Comparison of ENCODE assay signal across 15 cellular contexts in genomic region chr19:1134431-1134830, GRCh38. TPM values are rescaled to one million over a fixed set of nuclear protein-coding genes. Genes with fewer than 3 reads are reported as not detected.
DNase-seq lines count a peak whose midpoint lies in the region; ATAC-seq and TF ChIP-seq lines count a peak whose summit lies in the region.
"Had no signal": no experiment of that assay in that cellular context is flagged by ENCODE, and none has a peak within 500 bp of the region (broad histone marks: within the 10 kb centered on the region; RNA-seq: fewer than 3 reads in every experiment).

No MANE protein-coding gene starts in this region.

- CTCF ChIA-PET in activated CD4-positive, alpha-beta memory T cell treated with anti-CD3 and anti-CD28 coated beads, Interleukin-2, amount 10 ng/mL, durations not matched to agents 7 days and 5 days (lab: Charles Lee), result interaction anchor here (0.9 to 1.1 kb wide), 4 partner anchors 21 to 79 kb away, joined by 3 to 8 read pairs (median 4); no protein-coding TSS in a partner anchor

- no peaks in the 10 kb centered on the region for H3K27me3 ChIP-seq in neutrophil
- H3K27me3 ChIP-seq: gastroesophageal sphincter, tibial nerve had no signal

- H3K27ac ChIP-seq in neutrophil, result peak overlapping the region; percentile 99
- H3K27ac ChIP-seq: C4-2B, VCaP had no signal

- H3K36me3 ChIP-seq in neutrophil, result peaks cover 46% of the 10 kb centered on the region

- DNase-seq in EH (ENCODE audit: low read depth), result peak; percentile 41
- DNase-seq in activated CD4-positive, alpha-beta memory T cell treated with anti-CD3 and anti-CD28 coated beads, Interleukin-2, amount 10 ng/mL, durations not matched to agents 7 days and 5 days, result no peak
- DNase-seq in omental fat pad (ENCODE audit: low spot score), result no peak
- DNase-seq in stimulated activated CD4-positive, alpha-beta T cell treated with anti-CD3 and anti-CD28 coated beads, Interleukin-4, amount 100 ng/mL, for 24 hours, result no peak
- DNase-seq: NCI-H1694, NCI-H510A treated with DMSO at 0.1 percent for 48 hours, posterior cingulate gyrus had no signal

- no peaks in the 10 kb centered on the region for H3K9me3 Mint-ChIP-seq in activated CD4-positive, alpha-beta memory T cell treated with anti-CD3 and anti-CD28 coated beads, Interleukin-2, amount 10 ng/mL, durations not matched to agents 7 days and 5 days

- no peaks in the 10 kb centered on the region for H3K9me3 ChIP-seq in neutrophil
- H3K9me3 ChIP-seq: gastroesophageal sphincter, tibial nerve had no signal

- peaks cover 33% of the 10 kb centered on the region for H3K4me1 Mint-ChIP-seq in activated CD4-positive, alpha-beta memory T cell treated with anti-CD3 and anti-CD28 coated beads, Interleukin-2, amount 10 ng/mL, durations not matched to agents 7 days and 5 days

- ATAC-seq in esophagus mucosa (peak; percentile 1), GM21381 (IDR thresholded peaks at IDR 0.05; ENCODE audit: unreplicated experiment) (no peak), HG03039 (IDR thresholded peaks at IDR 0.05; ENCODE audit: unreplicated experiment) (no peak), omental fat pad (ENCODE audit: low FRiP score) (no peak)
- ATAC-seq: gastroesophageal sphincter had no signal

- no peaks in the 10 kb centered on the region for H3K27me3 Mint-ChIP-seq in activated CD4-positive, alpha-beta memory T cell treated with anti-CD3 and anti-CD28 coated beads, Interleukin-2, amount 10 ng/mL, durations not matched to agents 7 days and 5 days

- H3K36me3 Mint-ChIP-seq in activated CD4-positive, alpha-beta memory T cell treated with anti-CD3 and anti-CD28 coated beads, Interleukin-2, amount 10 ng/mL, durations not matched to agents 7 days and 5 days (ENCODE audit: low read depth), result peaks cover 6% of the 10 kb centered on the region

- H3K4me3 Mint-ChIP-seq in activated CD4-positive, alpha-beta memory T cell treated with anti-CD3 and anti-CD28 coated beads, Interleukin-2, amount 10 ng/mL, durations not matched to agents 7 days and 5 days, result no peak overlapping the region

- TF ChIP-seq CTCF in neutrophil (IDR thresholded peaks at IDR 0.05), result no peak
- no peak for TF ChIP-seq CTCF in omental fat pad (IDR thresholded peaks at IDR 0.05)

- peaks cover 33 to 39% of the 10 kb centered on the region in 2 experiments for H3K4me1 ChIP-seq in neutrophil (ENCODE audit: control insufficient read depth in 1 of 2, insufficient read depth in 1 of 2, low read depth in 1 of 2, low read length in 1 of 2)

- H3K4me3 ChIP-seq in neutrophil (ENCODE audit: low read depth in 1 of 2, low read length in 1 of 2), result peak overlapping the region in 1 of 2 experiments; percentile 99
- H3K4me3 ChIP-seq: gastroesophageal sphincter, tibial nerve had no signal

- peak overlapping the region; percentile 92 for H3K27ac Mint-ChIP-seq in activated CD4-positive, alpha-beta memory T cell treated with anti-CD3 and anti-CD28 coated beads, Interleukin-2, amount 10 ng/mL, durations not matched to agents 7 days and 5 days

- POLR2A ChIA-PET in activated CD4-positive, alpha-beta memory T cell treated with anti-CD3 and anti-CD28 coated beads, Interleukin-2, amount 10 ng/mL, durations not matched to agents 7 days and 5 days (lab: Charles Lee), result interaction anchor here (0.6 to 2.2 kb wide), 3 partner anchors 12 to 337 kb away, joined by 3 to 5 read pairs (median 4); partner anchors contain the start of gene PTBP1

RNA-seq across cellular contexts. Expression of gene GPX4, which starts 30.6 kb away (rescaled TPM):
- 100 to 1,000 TPM; 141 to 148 TPM for total RNA-seq in activated CD4-positive, alpha-beta memory T cell treated with anti-CD3 and anti-CD28 coated beads, Interleukin-2, amount 10 ng/mL, durations not matched to agents 7 days and 5 days
- total RNA-seq in esophagus mucosa (138 TPM), omental fat pad (1,000 to 10,000 TPM in 1 of 4 donors, 100 to 1,000 TPM in 3; 429 to 1,640 (median 892) TPM)

RNA-seq across cellular contexts. Expression of gene POLR2E, which starts 39.3 kb away (rescaled TPM):
- 100 to 1,000 TPM; 116 to 120 TPM for total RNA-seq in activated CD4-positive, alpha-beta memory T cell treated with anti-CD3 and anti-CD28 coated beads, Interleukin-2, amount 10 ng/mL, durations not matched to agents 7 days and 5 days
- total RNA-seq in esophagus mucosa (139 TPM), omental fat pad (100 to 1,000 TPM; 151 to 216 (median 188) TPM)

RNA-seq across cellular contexts. Expression of gene SBNO2, which starts 39.6 kb away (rescaled TPM):
- total RNA-seq in activated CD4-positive, alpha-beta memory T cell treated with anti-CD3 and anti-CD28 coated beads, Interleukin-2, amount 10 ng/mL, durations not matched to agents 7 days and 5 days, result 10 to 100 TPM; 94.4 to 98.2 TPM
- total RNA-seq in esophagus mucosa, result 67.5 TPM
- total RNA-seq in omental fat pad, result 100 to 1,000 TPM in 1 of 4 donors, 10 to 100 TPM in 3; 33.1 to 208 (median 61.9) TPM
